ENCODE assay signal across 23 cellular contexts in the genomic region with DNA sequence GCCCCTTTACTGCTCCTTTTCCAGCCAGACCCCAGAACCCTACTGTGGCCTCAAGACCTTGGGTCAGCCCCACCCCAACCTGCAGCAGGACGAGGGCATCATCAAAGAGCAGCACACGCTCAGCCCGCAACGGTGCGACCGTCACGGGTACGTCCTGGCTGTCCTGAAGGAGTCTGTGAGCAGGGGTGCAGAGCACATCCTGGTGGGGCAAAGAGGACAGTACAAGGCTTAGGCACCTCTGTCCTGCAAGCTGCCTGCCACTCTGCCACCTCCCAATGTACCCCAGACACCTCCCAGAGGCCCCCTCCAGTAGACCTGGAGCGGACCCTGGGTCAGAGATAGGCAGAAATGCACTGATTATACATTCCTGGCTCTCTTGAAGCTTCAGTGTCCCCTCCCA. TPM values are rescaled to one million over a fixed set of nuclear protein-coding genes. Genes with fewer than 3 reads are reported as not detected.
"Had no signal": no experiment of that assay in that cellular context is flagged by ENCODE, and none has a peak within 500 bp of the region (broad histone marks: within the 10 kb centered on the region; RNA-seq: fewer than 3 reads in every experiment).

No MANE protein-coding gene starts in this region.

- DNase-seq: activated B cell treated with CpG ODN at 0.5 μM for 24 hours; activated CD4-positive, alpha-beta T cell treated with anti-CD3 and anti-CD28 coated beads, Interleukin-2, amount 50 U/mL, for 1 hour; activated CD8-positive, alpha-beta T cell treated with anti-CD3 and anti-CD28 coated beads for 36 hours; activated naive CD4-positive, alpha-beta T cell treated with Interleukin-2 at 50 U/mL for 16 hours; activated naive CD8-positive, alpha-beta T cell treated with anti-CD3 and anti-CD28 coated beads, Interleukin-2, amount 10 ng/mL, durations not matched to agents 7 days and 5 days; activated T-cell treated with anti-CD3 and anti-CD28 coated beads, Interleukin-2, amount 50 U/mL, for 4 hours; caudate nucleus; cortex of kidney; foreskin melanocyte; heart right ventricle; midbrain; naive thymus-derived CD4-positive, alpha-beta T cell; right cardiac atrium; spleen; stimulated activated naive CD4-positive, alpha-beta T cell; SW 1271; T-helper 9 cell had no signal

- H3K9me3 Mint-ChIP-seq: activated B cell treated with CpG ODN at 0.5 μM for 24 hours; activated CD8-positive, alpha-beta T cell treated with anti-CD3 and anti-CD28 coated beads for 36 hours; activated naive CD8-positive, alpha-beta T cell treated with anti-CD3 and anti-CD28 coated beads, Interleukin-2, amount 10 ng/mL, durations not matched to agents 7 days and 5 days; activated T-cell treated with anti-CD3 and anti-CD28 coated beads, Interleukin-2, amount 50 U/mL, for 4 hours; naive thymus-derived CD4-positive, alpha-beta T cell; neural progenitor cell; T-helper 1 cell treated with Interleukin-12 subunit alpha and Interleukin-12 subunit beta and Interleukin-4 antibody, amounts not matched to agents 30 μg/mL and 1 μg/mL, for 36 hours had no signal

- H3K4me2 ChIP-seq: neural progenitor cell had no signal

- H3K27ac Mint-ChIP-seq: activated B cell treated with CpG ODN at 0.5 μM for 24 hours; activated CD8-positive, alpha-beta T cell treated with anti-CD3 and anti-CD28 coated beads for 36 hours; activated naive CD8-positive, alpha-beta T cell treated with anti-CD3 and anti-CD28 coated beads, Interleukin-2, amount 10 ng/mL, durations not matched to agents 7 days and 5 days; T-helper 1 cell treated with Interleukin-12 subunit alpha and Interleukin-12 subunit beta and Interleukin-4 antibody, amounts not matched to agents 30 μg/mL and 1 μg/mL, for 36 hours had no signal

- H3K27ac ChIP-seq: esophagus muscularis mucosa, heart right ventricle, neural progenitor cell, spleen, tibial nerve had no signal

- H3K9me3 ChIP-seq: esophagus muscularis mucosa, heart right ventricle, spleen, tibial nerve had no signal

- H3K9ac ChIP-seq: neural progenitor cell had no signal

- ATAC-seq: activated CD8-positive, alpha-beta T cell treated with anti-CD3 and anti-CD28 coated beads for 36 hours; activated T-cell treated with anti-CD3 and anti-CD28 coated beads, Interleukin-2, amount 50 U/mL, for 4 hours; heart right ventricle; naive thymus-derived CD4-positive, alpha-beta T cell; right cardiac atrium had no signal

- H2AFZ ChIP-seq: neural progenitor cell had no signal

- H3K36me3 Mint-ChIP-seq: activated naive CD8-positive, alpha-beta T cell treated with anti-CD3 and anti-CD28 coated beads, Interleukin-2, amount 10 ng/mL, durations not matched to agents 7 days and 5 days; neural progenitor cell had no signal

- H3K4me3 ChIP-seq: esophagus muscularis mucosa, heart right ventricle, neural progenitor cell, spleen, tibial nerve had no signal

- H3K27me3 Mint-ChIP-seq: activated CD8-positive, alpha-beta T cell treated with anti-CD3 and anti-CD28 coated beads for 36 hours; activated naive CD8-positive, alpha-beta T cell treated with anti-CD3 and anti-CD28 coated beads, Interleukin-2, amount 10 ng/mL, durations not matched to agents 7 days and 5 days had no signal

- H3K4me1 Mint-ChIP-seq: activated B cell treated with CpG ODN at 0.5 μM for 24 hours; activated naive CD8-positive, alpha-beta T cell treated with anti-CD3 and anti-CD28 coated beads, Interleukin-2, amount 10 ng/mL, durations not matched to agents 7 days and 5 days had no signal

- H3K4me3 Mint-ChIP-seq: activated B cell treated with CpG ODN at 0.5 μM for 24 hours; activated CD8-positive, alpha-beta T cell treated with anti-CD3 and anti-CD28 coated beads for 36 hours; activated naive CD8-positive, alpha-beta T cell treated with anti-CD3 and anti-CD28 coated beads, Interleukin-2, amount 10 ng/mL, durations not matched to agents 7 days and 5 days; activated T-cell treated with anti-CD3 and anti-CD28 coated beads, Interleukin-2, amount 50 U/mL, for 4 hours; naive thymus-derived CD4-positive, alpha-beta T cell; neural progenitor cell; T-helper 1 cell treated with Interleukin-12 subunit alpha and Interleukin-12 subunit beta and Interleukin-4 antibody, amounts not matched to agents 30 μg/mL and 1 μg/mL, for 36 hours had no signal

- H3K27me3 ChIP-seq: esophagus muscularis mucosa, heart right ventricle, neural progenitor cell, tibial nerve had no signal

- H3K4me1 ChIP-seq: neural progenitor cell had no signal

- H3K36me3 ChIP-seq: neural progenitor cell had no signal

RNA-seq across cellular contexts. Expression of a gene that starts 15.7 kb away (rescaled TPM):
- total RNA-seq: glomerular endothelial cell had no signal

RNA-seq across cellular contexts. Expression of a gene that starts 32.2 kb away (rescaled TPM):
- total RNA-seq: activated B cell treated with CpG ODN at 0.5 μM for 24 hours; activated CD8-positive, alpha-beta T cell treated with anti-CD3 and anti-CD28 coated beads for 36 hours; activated naive CD8-positive, alpha-beta T cell treated with anti-CD3 and anti-CD28 coated beads, Interleukin-2, amount 10 ng/mL, durations not matched to agents 7 days and 5 days; activated T-cell treated with anti-CD3 and anti-CD28 coated beads, Interleukin-2, amount 50 U/mL, for 4 hours; chondrocyte; glomerular endothelial cell had no signal
